3 cellular contexts compared by ENCODE assay signal in genomic region chr7:100180084-100180483, GRCh38. TPM values are rescaled to one million over a fixed set of nuclear protein-coding genes. Genes with fewer than 3 reads are reported as not detected.
"Had no signal": no experiment of that assay in that cellular context is flagged by ENCODE, and none has a peak within 500 bp of the region (broad histone marks: within the 10 kb centered on the region; RNA-seq: fewer than 3 reads in every experiment).

No MANE protein-coding gene starts in this region.

RNA-seq across cellular contexts. Expression of gene STAG3, which starts 2.4 kb away (rescaled TPM):
- total RNA-seq: myocyte, renal cortical epithelial cell, vagina had no signal
